ENCODE assay signal across 33 cellular contexts in the genomic region with DNA sequence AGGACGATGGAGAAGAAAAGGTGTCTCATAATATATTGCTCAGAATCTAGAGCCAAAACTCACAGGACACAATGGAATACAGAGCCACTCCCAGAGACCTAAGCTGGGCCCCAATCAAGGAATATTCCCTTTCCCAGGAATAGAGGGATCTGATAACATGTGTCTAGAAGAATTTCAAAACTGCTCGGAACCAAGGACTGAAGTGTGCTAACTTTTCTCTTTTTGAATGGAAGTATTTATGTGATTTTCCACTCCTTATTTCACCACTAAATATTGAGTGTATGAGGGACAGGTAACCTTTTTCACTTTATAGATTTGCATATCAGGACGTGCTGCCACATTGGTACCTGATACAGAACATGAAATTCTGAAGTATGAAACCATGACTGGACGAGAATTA.
"Had no signal": no experiment of that assay in that cellular context is flagged by ENCODE, and none has a peak within 500 bp of the region (broad histone marks: within the 10 kb centered on the region; RNA-seq: fewer than 3 reads in every experiment).

No MANE protein-coding gene starts in this region.

- H3K27me3 ChIP-seq: MG63 had no signal

- H3K36me3 ChIP-seq: MG63 had no signal

- H3K9me3 ChIP-seq: MG63 had no signal

- H3K4me3 ChIP-seq: MG63 had no signal

- DNase-seq: Karpas-422, MG63, MM.1S, MV-4-11, NCI-H1048, NCI-H1092, NCI-H1092 treated with DMSO at 0.1 percent for 48 hours, NCI-H1105, NCI-H1105 treated with DMSO at 0.1 percent for 48 hours, NCI-H1417, NCI-H1417 treated with DMSO at 0.1 percent for 48 hours, NCI-H1436, NCI-H1436 treated with DMSO at 0.1 percent for 48 hours, NCI-H146, NCI-H1694, NCI-H1694 treated with DMSO at 0.1 percent for 48 hours, NCI-H187, NCI-H187 treated with DMSO at 0.1 percent for 48 hours, NCI-H1930, NCI-H2029, NCI-H2029 treated with DMSO at 0.1 percent for 48 hours, NCI-H2081, NCI-H2081 treated with DMSO at 0.1 percent for 48 hours, NCI-H2107, NCI-H2171, NCI-H2171 treated with DMSO at 0.1 percent for 48 hours, NCI-H2227 treated with DMSO at 0.1 percent for 48 hours, NCI-H226, NCI-H345, NCI-H446, NCI-H446 treated with DMSO at 0.1 percent for 48 hours, NCI-H510A, NCI-H510A treated with DMSO at 0.1 percent for 48 hours had no signal
